7 cellular contexts compared by ENCODE assay signal in the genomic region with DNA sequence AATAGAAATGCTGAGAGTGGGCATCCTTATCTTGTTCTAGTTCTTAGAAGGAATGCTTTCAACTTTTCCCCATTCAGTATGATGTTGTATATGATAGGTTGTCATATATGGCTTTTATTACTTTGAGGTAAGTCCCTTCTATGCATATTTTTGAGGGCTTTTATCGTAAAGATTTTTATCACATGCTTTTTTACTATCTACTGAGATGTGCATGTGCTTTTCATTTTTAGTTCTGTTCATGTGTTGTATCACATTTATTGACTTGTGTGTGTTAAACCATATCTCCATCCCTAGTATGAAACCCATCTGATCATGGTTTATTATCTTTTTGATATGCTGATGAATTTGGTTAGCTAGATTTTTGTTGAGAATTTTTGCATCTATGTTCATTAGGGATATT.
"Had no signal": no experiment of that assay in that cellular context is flagged by ENCODE, and none has a peak within 500 bp of the region (broad histone marks: within the 10 kb centered on the region; RNA-seq: fewer than 3 reads in every experiment).

No MANE protein-coding gene starts in this region.

- FAIRE-seq: HTR-8/SVneo, K562 had no signal

- H3K4me2 ChIP-seq: KMS-11 had no signal

- DNase-seq: IMR-90, KBM-7, KG1 had no signal

- H3K27ac ChIP-seq: HL-60, KMS-11 had no signal

- ATAC-seq: K562 had no signal

- H3K9ac ChIP-seq: KMS-11 had no signal

- H3K4me3 ChIP-seq: K562 had no signal
